Comparison of ENCODE assay signal across 24 cellular contexts in the genomic region with DNA sequence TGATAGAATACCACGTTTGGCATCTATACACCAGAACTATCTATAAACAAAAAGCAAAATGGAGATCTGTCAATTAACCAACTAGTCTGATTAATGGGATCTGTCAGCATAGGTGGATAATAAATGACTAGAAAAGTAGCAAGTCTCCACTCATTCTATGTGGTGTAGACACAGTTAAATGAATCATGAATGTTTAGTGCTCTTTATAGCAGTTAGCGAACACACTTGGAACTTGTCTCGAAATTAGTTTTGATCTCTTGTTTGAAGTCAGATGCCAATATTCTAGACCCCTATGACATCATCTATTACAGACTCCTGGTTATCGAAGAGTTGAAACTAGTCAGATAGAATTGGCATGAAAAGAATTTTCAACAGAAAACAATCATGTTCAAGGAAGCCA.
DNase-seq lines count a peak whose midpoint lies in the region; ATAC-seq, FAIRE-seq and TF ChIP-seq lines count a peak whose summit lies in the region.
"Had no signal": no experiment of that assay in that cellular context is flagged by ENCODE, and none has a peak within 500 bp of the region (broad histone marks: within the 10 kb centered on the region; RNA-seq: fewer than 3 reads in every experiment).

No MANE protein-coding gene starts in this region.

- TF ChIP-seq POLR2A in uterus (IDR thresholded peaks at IDR 0.05) (no peak), GM18505 (IDR thresholded peaks at IDR 0.05; ENCODE audit: borderline replicate concordance, extremely low read depth, insufficient read depth, insufficient read length) (no peak), GM12892 (IDR thresholded peaks at IDR 0.05; ENCODE audit: low read depth, low read length) (no peak)

- H3K4me3 Mint-ChIP-seq in CD4-positive, alpha-beta memory T cell: no peak overlapping the region
- H3K4me3 Mint-ChIP-seq: activated naive CD8-positive, alpha-beta T cell treated with anti-CD3 and anti-CD28 coated beads for 36 hours had no signal

- H3K27ac ChIP-seq in hepatocyte (peak overlapping the region; percentile 85), osteoblast (ENCODE audit: low read depth, low read length) (peak overlapping the region; percentile 61), uterus (peak overlapping the region; percentile 9 to 54)
- no peak overlapping the region for H3K27ac ChIP-seq in CD4-positive, alpha-beta memory T cell (ENCODE audit: low read depth, low read length)
- H3K27ac ChIP-seq: KMS-11, prostate gland, RWPE1 had no signal

- no peak for ATAC-seq in GM18505 (IDR thresholded peaks at IDR 0.05; ENCODE audit: unreplicated experiment)

- no peaks in the 10 kb centered on the region for H4K20me1 ChIP-seq in hepatocyte (ENCODE audit: insufficient read depth, poor library complexity, severe bottlenecking)
- H4K20me1 ChIP-seq in osteoblast (ENCODE audit: insufficient read depth, low read length): no peaks in the 10 kb centered on the region

- no peaks in the 10 kb centered on the region for H3K36me3 Mint-ChIP-seq in CD4-positive, alpha-beta memory T cell
- H3K36me3 Mint-ChIP-seq: activated naive CD8-positive, alpha-beta T cell treated with anti-CD3 and anti-CD28 coated beads for 36 hours had no signal

- H3K9me2 ChIP-seq in hepatocyte (replicated peaks; ENCODE audit: insufficient read depth): no peaks in the 10 kb centered on the region

- H3K9me3 Mint-ChIP-seq in CD4-positive, alpha-beta memory T cell: no peaks in the 10 kb centered on the region

- no peaks in the 10 kb centered on the region for H3K9me3 ChIP-seq in hepatocyte (ENCODE audit: low read depth)
- H3K9me3 ChIP-seq in osteoblast (ENCODE audit: low read depth, low read length): no peaks in the 10 kb centered on the region
- H3K9me3 ChIP-seq in uterus: no peaks in the 10 kb centered on the region
- no peaks in the 10 kb centered on the region for H3K9me3 ChIP-seq in CD4-positive, alpha-beta memory T cell (ENCODE audit: control insufficient read depth in 1 of 2, low read length in 2 of 2)
- H3K9me3 ChIP-seq: gastroesophageal sphincter, prostate gland had no signal

- H3K79me2 ChIP-seq in hepatocyte (peaks cover 25% of the 10 kb centered on the region), osteoblast (ENCODE audit: insufficient read depth, low read length) (no peaks in the 10 kb centered on the region)

- FAIRE-seq in GM12892 (lab: Jason Lieb, UNC): no peak
- FAIRE-seq: GM18507 had no signal

- CTCF ChIA-PET in CD4-positive, alpha-beta memory T cell (lab: Charles Lee; ENCODE audit: partially characterized antibody): no interaction called here

- H3K27ac Mint-ChIP-seq in CD4-positive, alpha-beta memory T cell: no peak overlapping the region
- H3K27ac Mint-ChIP-seq: activated naive CD8-positive, alpha-beta T cell treated with anti-CD3 and anti-CD28 coated beads for 36 hours had no signal

- DNase-seq in DMS53 (lab: John Stamatoyannopoulos, UW) (peak; percentile 30), DMS53 treated with DMSO at 0.1 percent for 48 hours (lab: John Stamatoyannopoulos, UW; ENCODE audit: unreplicated experiment) (no peak), hepatocyte (ENCODE audit: low spot score) (no peak), osteoblast (ENCODE audit: insufficient read length, low spot score, missing footprints) (no peak), uterus (no peak), GM12892 (ENCODE audit: insufficient read length) (no peak)
- DNase-seq in CD4-positive, alpha-beta memory T cell: no peak
- DNase-seq: 8988T; activated CD4-positive, alpha-beta T cell treated with anti-CD3 and anti-CD28 coated beads, Interleukin-2, amount 50 U/mL, for 48 hours; activated CD4-positive, CD25-positive, alpha-beta regulatory T cell; activated CD8-positive, alpha-beta memory T cell treated with anti-CD3 and anti-CD28 coated beads, Interleukin-2, amount 50 U/mL, for 48 hours; activated naive CD8-positive, alpha-beta T cell treated with anti-CD3 and anti-CD28 coated beads for 36 hours; effector CD4-positive, alpha-beta T cell; mesendoderm; NCI-H1694; NCI-H526 treated with DMSO at 0.1 percent for 48 hours; stimulated activated CD4-positive, alpha-beta T cell treated with anti-CD3 and anti-CD28 coated beads, Interleukin-2, amount 100 ng/mL, for 48 hours; stimulated activated naive CD4-positive, alpha-beta T cell had no signal

- intact Hi-C loops in uterus (cut with DNase I; ENCODE audit: low total_unique reads): no loop called here
- intact Hi-C loops in CD4-positive, alpha-beta memory T cell (cut with micrococcal nuclease): no loop called here

- peak overlapping the region; percentile 5 for H3K4me3 ChIP-seq in hepatocyte
- H3K4me3 ChIP-seq in osteoblast (ENCODE audit: insufficient read depth, low read length): no peak overlapping the region
- no peak overlapping the region for H3K4me3 ChIP-seq in uterus
- no peak overlapping the region for H3K4me3 ChIP-seq in CD4-positive, alpha-beta memory T cell (ENCODE audit: low read length in 2 of 2)
- H3K4me3 ChIP-seq: gastroesophageal sphincter, prostate gland had no signal

- peak overlapping the region; percentile 68 for H3K4me2 ChIP-seq in hepatocyte
- H3K4me2 ChIP-seq in osteoblast (ENCODE audit: insufficient read depth, low read length): peak overlapping the region; percentile 37
- H3K4me2 ChIP-seq: KMS-11 had no signal

- no peaks in the 10 kb centered on the region for H3K27me3 ChIP-seq in hepatocyte
- no peaks in the 10 kb centered on the region for H3K27me3 ChIP-seq in osteoblast (ENCODE audit: insufficient read depth, low read length)
- H3K27me3 ChIP-seq in uterus: no peaks in the 10 kb centered on the region
- H3K27me3 ChIP-seq in CD4-positive, alpha-beta memory T cell (ENCODE audit: insufficient read depth, low read length): no peaks in the 10 kb centered on the region
- H3K27me3 ChIP-seq: gastroesophageal sphincter had no signal

- no peaks in the 10 kb centered on the region for H3K36me3 ChIP-seq in hepatocyte (replicated peaks; ENCODE audit: insufficient read depth, low read depth)
- H3K36me3 ChIP-seq in osteoblast (ENCODE audit: insufficient read depth, low read length): no peaks in the 10 kb centered on the region
- no peaks in the 10 kb centered on the region for H3K36me3 ChIP-seq in uterus
- H3K36me3 ChIP-seq in CD4-positive, alpha-beta memory T cell (ENCODE audit: insufficient read depth, low read length): no peaks in the 10 kb centered on the region
- H3K36me3 ChIP-seq: gastroesophageal sphincter, prostate gland had no signal

- TF ChIP-seq CTCF in hepatocyte (IDR thresholded peaks at IDR 0.05; ENCODE audit: poor library complexity): no peak
- no peak for TF ChIP-seq CTCF in osteoblast (IDR thresholded peaks at IDR 0.05; ENCODE audit: extremely low read depth, low read depth, low read length)
- no peak for TF ChIP-seq CTCF in uterus (IDR thresholded peaks at IDR 0.05)

- H3K4me1 ChIP-seq in hepatocyte (ENCODE audit: insufficient read depth) (peaks cover 28% of the 10 kb centered on the region), osteoblast (ENCODE audit: insufficient read depth, low read length) (peaks cover 29% of the 10 kb centered on the region), uterus (peaks cover 0 to 14% of the 10 kb centered on the region in 2 donors)
- no peaks in the 10 kb centered on the region for H3K4me1 ChIP-seq in CD4-positive, alpha-beta memory T cell (ENCODE audit: insufficient read depth, low read length)
- H3K4me1 ChIP-seq: prostate gland had no signal

- no peaks in the 10 kb centered on the region for H3K4me1 Mint-ChIP-seq in CD4-positive, alpha-beta memory T cell
- H3K4me1 Mint-ChIP-seq: activated naive CD8-positive, alpha-beta T cell treated with anti-CD3 and anti-CD28 coated beads for 36 hours had no signal

- WGBS in hepatocyte (ENCODE audit: low lambda C conversion rate, missing lambda C conversion rate): 49% methylated on average over 4 of the region's 4 CpGs

- POLR2A ChIA-PET in CD4-positive, alpha-beta memory T cell (lab: Charles Lee; ENCODE audit: partially characterized antibody): no interaction called here

- no peak overlapping the region for H2AFZ ChIP-seq in hepatocyte
- H2AFZ ChIP-seq in osteoblast (ENCODE audit: low read length): no peak overlapping the region

- peaks cover 0 to 8% of the 10 kb centered on the region in 2 donors for H3K27me3 Mint-ChIP-seq in CD4-positive, alpha-beta memory T cell
